Comparison of ENCODE assay signal across 28 cellular contexts in the genomic region with DNA sequence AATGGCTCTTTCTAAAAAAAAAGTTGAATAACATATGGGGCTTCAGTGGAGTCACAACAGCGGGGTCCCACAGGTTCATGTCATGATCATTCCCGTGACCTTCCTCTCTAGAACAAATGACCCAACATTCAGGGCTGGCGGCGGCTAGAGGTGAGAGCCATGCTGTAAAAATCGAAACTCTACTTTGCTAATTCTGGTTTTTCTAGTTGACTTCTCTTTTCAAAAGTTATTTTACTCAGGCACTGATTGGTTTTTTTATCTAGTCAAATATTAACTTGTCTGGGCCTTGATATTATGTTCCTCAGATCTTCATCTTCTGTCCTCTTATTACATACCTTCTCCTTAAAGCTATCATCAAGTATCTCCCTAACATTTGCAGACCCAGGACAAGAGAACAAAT.
"Had no signal": no experiment of that assay in that cellular context is flagged by ENCODE, and none has a peak within 500 bp of the region (broad histone marks: within the 10 kb centered on the region; RNA-seq: fewer than 3 reads in every experiment).

No MANE protein-coding gene starts in this region.

- H3K79me2 ChIP-seq: parathyroid adenoma had no signal

- H3K9ac ChIP-seq: neural progenitor cell, parathyroid adenoma had no signal

- H3K4me2 ChIP-seq: neural progenitor cell, smooth muscle cell had no signal

- FAIRE-seq: endometrium, islet of Langerhans had no signal

- H3K27me3 ChIP-seq: colonic mucosa, esophagus squamous epithelium, heart right ventricle, left lung, neural progenitor cell, suprapubic skin had no signal

- H3K4me1 ChIP-seq: colonic mucosa, esophagus squamous epithelium, heart right ventricle, left lung, parathyroid adenoma, suprapubic skin had no signal

- H3K36me3 ChIP-seq: colonic mucosa, esophagus squamous epithelium, heart right ventricle, left lung, neural progenitor cell, suprapubic skin had no signal

- DNase-seq: colonic mucosa; effector memory CD8-positive, alpha-beta T cell; erythroblast; esophagus squamous epithelium; foreskin melanocyte; glutamatergic neuron; heart right ventricle; hippocampal formation; left cardiac atrium; left lung; mesenchymal stem cell; mucosa of descending colon; naive B cell; stimulated activated CD4-positive, alpha-beta T cell treated with anti-CD3 and anti-CD28 coated beads, Interleukin-12 subunit alpha, Interleukin-12 subunit beta, amount 100 ng/mL, for 4 hours; stimulated activated CD4-positive, alpha-beta T cell treated with anti-CD3 and anti-CD28 coated beads, Interleukin-1b, Interleukin-23, amount 100 ng/mL, for 48 hours; stimulated activated CD4-positive, alpha-beta T cell treated with anti-CD3 and anti-CD28 coated beads, Interleukin-4, amount 100 ng/mL, for 1 hour; stimulated activated CD8-positive, alpha-beta memory T cell treated with anti-CD3 and anti-CD28 coated beads, Interleukin-4, amount 100 ng/mL, for 48 hours; stimulated activated naive CD4-positive, alpha-beta T cell; stimulated activated naive CD8-positive, alpha-beta T cell treated with anti-CD3 and anti-CD28 coated beads, Interleukin-15, amount 100 ng/mL, for 72 hours; trophoblast cell had no signal

- H2AFZ ChIP-seq: neural progenitor cell, parathyroid adenoma had no signal

- H3K9me3 ChIP-seq: colonic mucosa, esophagus squamous epithelium, heart right ventricle, left lung, mucosa of descending colon, suprapubic skin had no signal

- H3K27ac ChIP-seq: colonic mucosa, esophagus squamous epithelium, heart right ventricle, left lung, neural progenitor cell, parathyroid adenoma, suprapubic skin had no signal

- H3K4me3 ChIP-seq: colonic mucosa, esophagus squamous epithelium, heart right ventricle, left lung, mucosa of descending colon, neural progenitor cell, smooth muscle cell, suprapubic skin had no signal

- ATAC-seq: effector memory CD8-positive, alpha-beta T cell; heart right ventricle; left cardiac atrium; left lung; mucosa of descending colon; natural killer cell treated with Interleukin-12 subunit alpha and Interleukin-12 subunit beta and Interleukin-15 and Interleukin-18, amount 100 ng/mL, for 72 hours; sciatic nerve; stimulated activated naive CD8-positive, alpha-beta T cell treated with anti-CD3 and anti-CD28 coated beads, Interleukin-15, amount 100 ng/mL, for 72 hours had no signal
